Comparison of ENCODE assay signal across 10 cellular contexts in the genomic region with DNA sequence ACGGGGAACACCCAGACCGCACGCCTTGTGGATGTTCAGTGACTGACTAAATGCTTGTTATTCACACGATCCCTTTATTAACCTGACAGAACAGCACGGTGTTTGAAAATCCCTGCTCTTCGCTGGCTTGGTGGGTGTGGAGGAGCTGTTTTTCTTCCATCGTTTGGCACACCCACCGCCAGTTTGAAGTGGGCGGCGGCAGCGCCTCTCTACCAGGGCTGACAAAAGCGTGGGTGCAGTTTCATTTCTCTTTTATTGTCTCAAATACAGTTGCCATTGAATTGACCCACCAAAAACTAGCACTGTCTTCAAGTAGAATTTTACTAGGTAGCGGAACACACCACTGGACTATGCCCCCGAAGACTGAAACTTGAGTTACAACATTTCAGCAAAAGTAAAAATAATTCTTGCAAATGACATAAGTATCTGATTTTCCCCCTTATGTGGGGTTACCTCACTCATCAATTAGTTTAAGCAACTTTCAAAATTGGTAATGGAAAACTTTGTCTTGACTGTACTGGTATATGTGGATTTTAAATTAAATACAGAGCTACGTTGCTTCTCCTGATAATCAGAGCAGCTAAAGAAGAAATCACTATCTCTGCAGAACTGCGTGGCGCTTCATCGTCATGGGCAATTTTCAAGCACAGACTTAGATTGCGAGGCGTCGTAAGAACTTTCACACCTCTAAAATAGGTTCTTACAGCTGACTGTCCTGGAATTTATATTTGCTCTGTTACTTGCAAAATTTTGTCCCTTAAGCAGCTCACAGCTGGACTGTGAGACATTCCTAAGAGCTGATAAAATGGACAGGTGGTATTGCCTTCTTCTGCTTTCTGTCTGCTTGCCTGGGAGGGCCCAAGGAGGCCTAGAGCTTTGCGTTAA.
DNase-seq lines count a peak whose midpoint lies in the region; ATAC-seq and TF ChIP-seq lines count a peak whose summit lies in the region.
"Had no signal": no experiment of that assay in that cellular context is flagged by ENCODE, and none has a peak within 500 bp of the region (broad histone marks: within the 10 kb centered on the region; RNA-seq: fewer than 3 reads in every experiment).

No MANE protein-coding gene starts in this region.

- peaks cover 0 to 3% (median 2%) of the 10 kb centered on the region in 3 donors for H3K36me3 Mint-ChIP-seq in CD8-positive, alpha-beta memory T cell
- H3K36me3 Mint-ChIP-seq in nephron progenitor cell (ENCODE audit: low read depth) = no peaks in the 10 kb centered on the region

- no peak overlapping the region for H3K27ac ChIP-seq in CD8-positive, alpha-beta memory T cell (ENCODE audit: low read depth, low read length)

- peaks cover 38 to 65% (median 39%) of the 10 kb centered on the region in 3 donors for H3K4me1 Mint-ChIP-seq in CD8-positive, alpha-beta memory T cell
- H3K4me1 Mint-ChIP-seq in nephron progenitor cell = peaks cover 33% of the 10 kb centered on the region

- CTCF ChIA-PET in CD8-positive, alpha-beta memory T cell (lab: Charles Lee) = interaction anchor here (1.1 to 1.5 kb wide), 2 partner anchors 11 to 93 kb away, joined by 3 read pairs; no protein-coding TSS in a partner anchor

- ATAC-seq in HG02885 (IDR thresholded peaks at IDR 0.05; ENCODE audit: poor library complexity, unreplicated experiment) (peak; percentile 85), HG03521 (IDR thresholded peaks at IDR 0.05; ENCODE audit: unreplicated experiment) (no peak)

- POLR2A ChIA-PET in CD8-positive, alpha-beta memory T cell (lab: Charles Lee) = no interaction called here

- H3K27ac Mint-ChIP-seq in CD8-positive, alpha-beta memory T cell = peak overlapping the region in 7 of 8 donors; percentile 29 to 99 (median 79)
- peak overlapping the region; percentile 71 for H3K27ac Mint-ChIP-seq in nephron progenitor cell

- H3K4me3 Mint-ChIP-seq in CD8-positive, alpha-beta memory T cell = peak overlapping the region; percentile 24 to 89 (median 74)
- no peak overlapping the region for H3K4me3 Mint-ChIP-seq in nephron progenitor cell
- H3K4me3 Mint-ChIP-seq: WTC11 had no signal

- no peaks in the 10 kb centered on the region for H3K36me3 ChIP-seq in CD8-positive, alpha-beta memory T cell (ENCODE audit: insufficient read depth, low read length)

- no peaks in the 10 kb centered on the region for H3K27me3 ChIP-seq in CD8-positive, alpha-beta memory T cell (ENCODE audit: insufficient read depth, low read length, poor library complexity, severe bottlenecking)

- peak in 1 of 5 donors; percentile 57 for DNase-seq in CD8-positive, alpha-beta memory T cell
- peak; percentile 68 to 75 for DNase-seq in activated T-cell treated with anti-CD3 and anti-CD28 coated beads, Interleukin-2, amount 50 U/mL, for 48 hours
- DNase-seq in nephron progenitor cell (no peak), SW480 (ENCODE audit: low spot score) (no peak), activated gamma-delta T cell (lab: John Stamatoyannopoulos, UW) (no peak), DMS114 treated with DMSO at 0.1 percent for 48 hours (lab: John Stamatoyannopoulos, UW; ENCODE audit: unreplicated experiment) (no peak)
- DNase-seq: DMS153 had no signal

- peaks cover 34% of the 10 kb centered on the region for H3K4me1 ChIP-seq in CD8-positive, alpha-beta memory T cell (ENCODE audit: insufficient read depth, low read length)

- peak overlapping the region; percentile 5 for H3K4me3 ChIP-seq in CD8-positive, alpha-beta memory T cell (ENCODE audit: low read length)

- no peaks in the 10 kb centered on the region for H3K9me3 ChIP-seq in CD8-positive, alpha-beta memory T cell (ENCODE audit: low read length)

- TF ChIP-seq CTCF in nephron progenitor cell (IDR thresholded peaks at IDR 0.05) = no peak

- peaks cover 4 to 19% of the 10 kb centered on the region in 2 donors for H3K27me3 Mint-ChIP-seq in CD8-positive, alpha-beta memory T cell
- H3K27me3 Mint-ChIP-seq in nephron progenitor cell (ENCODE audit: low read depth, poor library complexity) = peaks cover under 1% of the 10 kb centered on the region

- H3K9me3 Mint-ChIP-seq in CD8-positive, alpha-beta memory T cell = peaks cover 0 to 2% (median 0%) of the 10 kb centered on the region in 5 donors
- peaks cover 16% of the 10 kb centered on the region for H3K9me3 Mint-ChIP-seq in nephron progenitor cell

Comparison
In these comparisons a context has a peak if more than half of its experiments do, and no peak if none do; other contexts are left out.
1. DNase-seq: peak in activated T-cell treated with anti-CD3 and anti-CD28 coated beads, Interleukin-2, amount 50 U/mL, for 48 hours (2 of 2); none in nephron progenitor cell (single experiment), SW480 (single experiment), activated gamma-delta T cell (single experiment) and DMS114 treated with DMSO at 0.1 percent for 48 hours (single experiment).